13 cellular contexts compared by ENCODE assay signal in the genomic region with DNA sequence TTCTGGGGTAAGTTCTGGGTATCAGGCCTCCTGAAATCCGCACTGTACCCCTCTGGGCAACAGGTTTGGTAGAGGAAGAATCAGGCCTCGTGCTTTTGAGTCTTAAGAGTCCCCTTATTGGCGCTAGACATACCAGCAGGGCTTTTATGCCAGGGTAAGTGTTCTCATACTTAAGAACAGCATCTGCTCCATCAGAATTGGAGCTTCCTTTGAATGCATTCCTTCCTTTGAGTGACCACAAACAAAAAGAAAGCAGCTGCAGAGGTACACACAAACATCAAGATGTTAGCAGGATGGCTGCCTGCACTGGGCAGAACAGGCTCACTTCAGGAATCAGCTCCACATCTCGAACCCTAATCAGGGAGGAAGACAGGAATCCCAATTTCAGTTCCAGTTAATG.
"Had no signal": no experiment of that assay in that cellular context is flagged by ENCODE, and none has a peak within 500 bp of the region (broad histone marks: within the 10 kb centered on the region; RNA-seq: fewer than 3 reads in every experiment).

No MANE protein-coding gene starts in this region.

- H3K36me3 ChIP-seq: right atrium auricular region, sigmoid colon had no signal

- DNase-seq: cerebellar nuclear complex; effector memory CD8-positive, alpha-beta T cell; foreskin keratinocyte; head of caudate nucleus; hippocampal formation; mesendoderm; naive thymus-derived CD8-positive, alpha-beta T cell; sigmoid colon; small intestine; stimulated activated CD4-positive, alpha-beta T cell treated with anti-CD3 and anti-CD28 coated beads, Interleukin-12 subunit alpha, Interleukin-12 subunit beta, amount 100 ng/mL, for 4 hours; stimulated activated CD4-positive, alpha-beta T cell treated with anti-CD3 and anti-CD28 coated beads, Interleukin-2, amount 100 ng/mL, for 48 hours; stimulated activated naive CD4-positive, alpha-beta T cell treated with Interleukin-2 at 50 U/mL for 16 hours had no signal

- H3K4me1 ChIP-seq: foreskin keratinocyte, sigmoid colon had no signal

- H3K9me3 ChIP-seq: right atrium auricular region, sigmoid colon had no signal

- H3K27ac ChIP-seq: foreskin keratinocyte, right atrium auricular region, sigmoid colon had no signal

- H3K4me3 ChIP-seq: right atrium auricular region, sigmoid colon had no signal

- H3K27me3 ChIP-seq: right atrium auricular region, sigmoid colon had no signal
